ENCODE assay signal across 5 cellular contexts in the genomic region with DNA sequence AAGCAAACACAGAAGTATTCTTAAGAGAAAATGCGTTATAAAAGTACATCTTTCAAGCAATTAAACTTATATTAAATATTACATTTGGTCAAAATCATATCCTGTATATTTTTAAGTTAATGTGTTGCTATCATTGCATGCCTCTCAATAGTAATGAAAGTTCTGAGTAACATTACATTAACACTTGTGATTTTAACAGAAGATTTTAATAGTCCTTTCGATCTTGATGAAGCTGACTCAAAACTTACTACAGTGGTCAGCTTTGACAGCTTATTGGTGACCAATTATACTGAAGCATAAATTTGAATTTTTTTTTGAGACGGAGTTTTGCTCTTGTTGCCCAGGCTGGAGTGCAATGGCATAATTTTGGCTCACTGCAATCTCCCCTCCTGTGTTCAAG.
"Had no signal": no experiment of that assay in that cellular context is flagged by ENCODE, and none has a peak within 500 bp of the region (broad histone marks: within the 10 kb centered on the region; RNA-seq: fewer than 3 reads in every experiment).

No MANE protein-coding gene starts in this region.

- DNase-seq: IMR-90, KBM-7, KG1 had no signal

- ATAC-seq: HepG2, K562 had no signal
